Comparison of ENCODE assay signal across 1 cellular context in the genomic region with DNA sequence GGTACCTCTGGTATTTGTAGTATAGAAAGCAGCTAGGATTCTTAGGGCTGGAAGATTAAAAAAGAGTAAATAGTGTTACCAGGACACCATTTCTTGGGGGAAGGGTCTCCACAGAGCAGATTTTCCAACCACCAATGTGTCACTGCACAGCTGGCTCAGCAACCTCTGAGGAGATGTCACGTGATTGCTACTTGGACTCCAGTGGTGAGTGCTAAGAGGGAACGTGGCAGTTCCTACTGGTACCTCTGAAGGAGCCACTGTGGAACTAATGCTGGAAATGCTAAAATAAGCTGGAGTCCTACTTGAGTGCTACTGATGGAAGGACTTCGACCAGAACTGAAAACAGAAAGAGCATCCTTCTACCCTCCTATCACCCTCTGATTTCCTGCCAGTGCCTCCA.
TF ChIP-seq lines count a peak whose summit lies in the region.

No MANE protein-coding gene starts in this region.

TF ChIP-seq in WTC11, 78 proteins besides CTCF, POLR2A, EP300 and RAD21 (continued from another document):
- no peak for TF ChIP-seq E2F1 (CRISPR knock-in tag; IDR thresholded peaks at IDR 0.05)
